In genomic region chr12:91119089-91119488, GRCh38 we compare ENCODE assay signal across 28 cellular contexts. TPM values are rescaled to one million over a fixed set of nuclear protein-coding genes. Genes with fewer than 3 reads are reported as not detected.
"Had no signal": no experiment of that assay in that cellular context is flagged by ENCODE, and none has a peak within 500 bp of the region (broad histone marks: within the 10 kb centered on the region; RNA-seq: fewer than 3 reads in every experiment).

No MANE protein-coding gene starts in this region.

- H3K4me3 Mint-ChIP-seq: activated naive CD8-positive, alpha-beta T cell; mesothelial cell of epicardium; naive B cell had no signal

- H3K79me2 ChIP-seq: parathyroid adenoma had no signal

- H3K9ac ChIP-seq: parathyroid adenoma had no signal

- H3K27me3 ChIP-seq: body of pancreas, cardiac muscle cell, esophagus squamous epithelium, gastrocnemius medialis, suprapubic skin, tibial nerve had no signal

- H3K4me1 ChIP-seq: body of pancreas, gastrocnemius medialis, parathyroid adenoma, psoas muscle, suprapubic skin, tibial nerve had no signal

- H3K36me3 Mint-ChIP-seq: activated naive CD8-positive, alpha-beta T cell; naive B cell had no signal

- H3K27ac ChIP-seq: body of pancreas, cardiac muscle cell, esophagus squamous epithelium, gastrocnemius medialis, parathyroid adenoma, psoas muscle, suprapubic skin, tibial nerve, VCaP had no signal

- H3K9me3 Mint-ChIP-seq: naive B cell had no signal

- H3K4me3 ChIP-seq: body of pancreas, cardiac muscle cell, esophagus squamous epithelium, gastrocnemius medialis, psoas muscle, suprapubic skin, tibial nerve had no signal

- H3K9me3 ChIP-seq: body of pancreas, esophagus squamous epithelium, gastrocnemius medialis, psoas muscle, suprapubic skin, tibial nerve had no signal

- DNase-seq: activated CD4-positive, alpha-beta T cell treated with anti-CD3 and anti-CD28 coated beads for 4 hours; activated CD4-positive, alpha-beta T cell treated with anti-CD3 and anti-CD28 coated beads, Interleukin-2, amount 50 U/mL, for 48 hours; activated CD8-positive, alpha-beta memory T cell treated with anti-CD3 and anti-CD28 coated beads for 24 hours; activated effector memory CD4-positive, alpha-beta T cell treated with Interleukin-2 at 50 U/mL for 16 hours; activated naive CD4-positive, alpha-beta T cell treated with Interleukin-2 at 50 U/mL for 16 hours; aorta; body of pancreas; esophagus squamous epithelium; gastrocnemius medialis; glutamatergic neuron; islet precursor cell; left cardiac atrium; left ventricle myocardium superior; naive B cell; psoas muscle; stimulated activated CD4-positive, alpha-beta T cell treated with anti-CD3 and anti-CD28 coated beads, Interleukin-15, amount 100 ng/mL, for 24 hours; stimulated activated CD4-positive, alpha-beta T cell treated with anti-CD3 and anti-CD28 coated beads, Interleukin-2, amount 100 ng/mL, for 24 hours; stimulated activated naive CD4-positive, alpha-beta T cell had no signal

- H3K36me3 ChIP-seq: cardiac muscle cell, esophagus squamous epithelium, gastrocnemius medialis, suprapubic skin, tibial nerve had no signal

- H3K27ac Mint-ChIP-seq: activated naive CD8-positive, alpha-beta T cell; mesothelial cell of epicardium; naive B cell had no signal

- H2AFZ ChIP-seq: parathyroid adenoma had no signal

- FAIRE-seq: endothelial cell of umbilical vein had no signal

- H3K4me1 Mint-ChIP-seq: naive B cell had no signal

- ATAC-seq: body of pancreas, gastrocnemius medialis, left cardiac atrium, left ventricle myocardium superior, psoas muscle had no signal

RNA-seq across cellular contexts. Expression of gene LUM, which starts 7.8 kb away (rescaled TPM):
- total RNA-seq: lung microvascular endothelial cell; T-helper 1 cell treated with Interleukin-12 subunit alpha and Interleukin-12 subunit beta and Interleukin-4 antibody, amounts not matched to agents 30 ng/mL and 1 ng/mL, for 36 hours had no signal
